Comparison of ENCODE assay signal across 11 cellular contexts in the genomic region with DNA sequence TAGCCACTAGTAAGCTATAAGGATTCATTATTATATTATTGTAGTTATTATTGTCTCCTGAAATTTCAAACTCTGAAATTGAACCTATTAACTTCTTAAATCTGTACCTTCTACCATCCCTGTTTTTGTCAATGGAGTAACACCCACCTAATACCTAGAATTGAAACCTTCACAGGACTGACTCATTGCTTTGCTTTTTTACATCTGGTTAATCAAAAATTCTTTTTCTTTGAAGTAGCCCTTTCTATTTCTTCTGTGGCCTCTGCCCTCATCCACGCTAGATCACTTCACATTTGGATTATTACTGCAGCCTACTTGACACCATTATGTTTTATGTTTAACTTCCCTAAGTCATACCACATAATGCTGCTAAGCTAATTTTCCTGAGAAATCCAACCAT. TPM values are rescaled to one million over a fixed set of nuclear protein-coding genes. Genes with fewer than 3 reads are reported as not detected.
A peak's percentile ranks its signal among the peaks of the same experiment; 100 is the strongest.
DNase-seq lines count a peak whose midpoint lies in the region; ATAC-seq and TF ChIP-seq lines count a peak whose summit lies in the region.
"Had no signal": no experiment of that assay in that cellular context is flagged by ENCODE, and none has a peak within 500 bp of the region (broad histone marks: within the 10 kb centered on the region; RNA-seq: fewer than 3 reads in every experiment).

No MANE protein-coding gene starts in this region.

- no peaks in the 10 kb centered on the region for H3K9me3 ChIP-seq in right atrium auricular region
- H3K9me3 ChIP-seq: esophagus squamous epithelium had no signal

- no peak for DNase-seq in memory B cell (ENCODE audit: low spot score in 2 of 2)
- no peak for DNase-seq in NAMALWA (ENCODE audit: low spot score)
- no peak for DNase-seq in right atrium auricular region (ENCODE audit: low spot score)
- no peak for DNase-seq in left ventricle myocardium superior
- DNase-seq: central memory CD4-positive, alpha-beta T cell; DMS 273 treated with DMSO at 0.1 percent for 48 hours; esophagus squamous epithelium; NCI-H524 had no signal

- no peak overlapping the region for H3K27ac ChIP-seq in right atrium auricular region
- H3K27ac ChIP-seq: esophagus squamous epithelium had no signal

- intact Hi-C loops in left ventricle myocardium superior (cut with micrococcal nuclease): no loop called here

- H3K4me1 ChIP-seq in right atrium auricular region: no peaks in the 10 kb centered on the region
- H3K4me1 ChIP-seq: esophagus squamous epithelium had no signal

- H3K36me3 Mint-ChIP-seq in memory B cell: peaks cover 24% of the 10 kb centered on the region

- ATAC-seq in GM18870 (IDR thresholded peaks at IDR 0.05; ENCODE audit: unreplicated experiment): peak; percentile 82
- peak; percentile 64 for ATAC-seq in GM21737 (IDR thresholded peaks at IDR 0.05; ENCODE audit: unreplicated experiment)
- ATAC-seq in HG03439 (IDR thresholded peaks at IDR 0.05; ENCODE audit: unreplicated experiment): peak; percentile 62
- ATAC-seq in memory B cell (ENCODE audit: low read depth): no peak
- ATAC-seq in left ventricle myocardium superior: no peak

- H3K36me3 ChIP-seq in right atrium auricular region: peaks cover 15% of the 10 kb centered on the region

- H3K27me3 Mint-ChIP-seq in memory B cell: no peaks in the 10 kb centered on the region

- no peaks in the 10 kb centered on the region for H3K4me1 Mint-ChIP-seq in memory B cell

- H3K27me3 ChIP-seq in right atrium auricular region: no peaks in the 10 kb centered on the region
- H3K27me3 ChIP-seq: esophagus squamous epithelium had no signal

- H3K4me3 ChIP-seq in right atrium auricular region: no peak overlapping the region
- H3K4me3 ChIP-seq: esophagus squamous epithelium had no signal

- H3K9me3 Mint-ChIP-seq in memory B cell: no peaks in the 10 kb centered on the region

- no peak for TF ChIP-seq CTCF in right atrium auricular region (IDR thresholded peaks at IDR 0.05)

- peak overlapping the region; percentile 15 for H3K27ac Mint-ChIP-seq in memory B cell

- no peak overlapping the region for H3K4me3 Mint-ChIP-seq in memory B cell

RNA-seq across cellular contexts. Expression of gene RBM27, which starts 35.6 kb away (rescaled TPM):
- total RNA-seq in right atrium auricular region (10 to 100 TPM; 14.8 to 16.4 TPM), left ventricle myocardium superior (16.7 TPM)

RNA-seq across cellular contexts. Expression of gene LARS1, which starts 56.5 kb away (rescaled TPM):
- total RNA-seq in right atrium auricular region (10 to 100 TPM; 50.5 to 53.0 TPM), left ventricle myocardium superior (99.1 TPM)

Comparison
In these comparisons a context has a peak if more than half of its experiments do, and no peak if none do; other contexts are left out.
1. ATAC-seq: peak in GM18870 (single experiment), GM21737 (single experiment) and HG03439 (single experiment); none in memory B cell (single experiment) and left ventricle myocardium superior (single experiment).